Comparison of ENCODE assay signal across 1 cellular context in genomic region chr5:116437922-116438578, GRCh38.
TF ChIP-seq lines count a peak whose summit lies in the region.

No MANE protein-coding gene starts in this region.

TF ChIP-seq in liver, 16 proteins besides CTCF, POLR2A, EP300 and RAD21 (continued from another document):
- TF ChIP-seq ZBTB33 (IDR thresholded peaks at IDR 0.05), result no peak
- no peak for TF ChIP-seq FOXA1 (IDR thresholded peaks at IDR 0.05)
- TF ChIP-seq SP1 (IDR thresholded peaks at IDR 0.05), result no peak
- TF ChIP-seq HNF4A (conservative IDR thresholded peaks at IDR 0.05), result peak; percentile 51 to 62
TF ChIP-seq in liver: peak in this region for 1.
